ENCODE assay signal across 18 cellular contexts in genomic region chr15:93063292-93063671, GRCh38. TPM values are rescaled to one million over a fixed set of nuclear protein-coding genes. Genes with fewer than 3 reads are reported as not detected.
A peak's percentile ranks its signal among the peaks of the same experiment; 100 is the strongest.
DNase-seq lines count a peak whose midpoint lies in the region; ATAC-seq and TF ChIP-seq lines count a peak whose summit lies in the region.
"Had no signal": no experiment of that assay in that cellular context is flagged by ENCODE, and none has a peak within 500 bp of the region (broad histone marks: within the 10 kb centered on the region; RNA-seq: fewer than 3 reads in every experiment).

No MANE protein-coding gene starts in this region.

- no peak overlapping the region for H2AK5ac ChIP-seq in trophoblast cell (ENCODE audit: low read length)

- no peak for TF ChIP-seq CTCF in RWPE1 (conservative IDR thresholded peaks at IDR 0.05; ENCODE audit: low read depth)
- no peak for TF ChIP-seq CTCF in tibial artery (IDR thresholded peaks at IDR 0.05)
- no peak for TF ChIP-seq CTCF in colonic mucosa (IDR thresholded peaks at IDR 0.05)
- TF ChIP-seq CTCF in mesothelial cell of epicardium (IDR thresholded peaks at IDR 0.05; ENCODE audit: unreplicated experiment): no peak

- H3K14ac ChIP-seq in trophoblast cell (ENCODE audit: low read length): no peak overlapping the region

- no peak overlapping the region for H4K12ac ChIP-seq in trophoblast cell (ENCODE audit: low read depth, low read length)

- H4K20me1 ChIP-seq in BLaER1: peaks cover 100% of the 10 kb centered on the region

- H3K4ac ChIP-seq in trophoblast cell (ENCODE audit: low read depth, low read length): no peak overlapping the region

- H2AFZ ChIP-seq in trophoblast cell (ENCODE audit: insufficient read depth, low read length, poor library complexity): no peak overlapping the region

- POLR2A ChIA-PET in RWPE1 (lab: Yijun Ruan, JAX; ENCODE audit: low non-redundant PET): no interaction called here

- DNase-seq in RWPE1 (ENCODE audit: low spot score): peak; percentile 41
- DNase-seq in trophoblast cell: peak; percentile 94 to 98
- no peak for DNase-seq in tibial artery
- no peak for DNase-seq in colonic mucosa
- DNase-seq in mesothelial cell of epicardium (ENCODE audit: low spot score in 2 of 2, unreplicated experiment in 2 of 2): no peak
- DNase-seq: activated B cell treated with CpG ODN at 0.5 μM for 24 hours; activated effector memory CD4-positive, alpha-beta T cell treated with Interleukin-2 at 50 U/mL for 16 hours; effector CD4-positive, alpha-beta T cell; GDM1; KBM-7; NCI-H446 had no signal

- H3K27me3 ChIP-seq in BLaER1: no peaks in the 10 kb centered on the region
- no peaks in the 10 kb centered on the region for H3K27me3 ChIP-seq in trophoblast cell (ENCODE audit: insufficient read depth, low read length)
- no peaks in the 10 kb centered on the region for H3K27me3 ChIP-seq in tibial artery
- H3K27me3 ChIP-seq in colonic mucosa: no peaks in the 10 kb centered on the region

- H3K9me3 ChIP-seq in BLaER1: no peaks in the 10 kb centered on the region
- H3K9me3 ChIP-seq in trophoblast cell (ENCODE audit: insufficient read depth, low read depth, low read length): no peaks in the 10 kb centered on the region
- no peaks in the 10 kb centered on the region for H3K9me3 ChIP-seq in tibial artery
- H3K9me3 ChIP-seq in colonic mucosa: no peaks in the 10 kb centered on the region
- H3K9me3 ChIP-seq: A549, spleen had no signal

- ATAC-seq in esophagus mucosa: peak; percentile 78
- ATAC-seq in HG03159 (IDR thresholded peaks at IDR 0.05; ENCODE audit: unreplicated experiment): no peak

- H3K9me3 Mint-ChIP-seq in mesothelial cell of epicardium: no peaks in the 10 kb centered on the region
- H3K9me3 Mint-ChIP-seq: activated B cell treated with CpG ODN at 0.5 μM for 24 hours; stimulated activated naive CD8-positive, alpha-beta T cell treated with anti-CD3 and anti-CD28 coated beads, Interleukin-15, Interleukin-2, amounts not matched to agents 100 ng/mL and 50 ng/mL, for 24 hours had no signal

- no peak overlapping the region for H2BK5ac ChIP-seq in trophoblast cell (ENCODE audit: low read depth, low read length, poor library complexity)

- no peak overlapping the region for H2BK12ac ChIP-seq in trophoblast cell (ENCODE audit: low read length)

- no peaks in the 10 kb centered on the region for H3K27me3 Mint-ChIP-seq in mesothelial cell of epicardium (ENCODE audit: low read depth)

- no peaks in the 10 kb centered on the region for H3K79me1 ChIP-seq in trophoblast cell (ENCODE audit: low read length)

- H3K9ac ChIP-seq in BLaER1: peak overlapping the region; percentile 38
- no peak overlapping the region for H3K9ac ChIP-seq in trophoblast cell (ENCODE audit: low read length)
- H3K9ac ChIP-seq in colonic mucosa (ENCODE audit: low read depth in 2 of 2, low read length in 2 of 2): no peak overlapping the region

- H3K18ac ChIP-seq in trophoblast cell (ENCODE audit: low read length): no peak overlapping the region

- intact Hi-C loops in tibial artery (cut with DNase I; ENCODE audit: low total_unique reads): no loop called here
- intact Hi-C loops in colonic mucosa (cut with DNase I): no loop called here

- H3K4me1 Mint-ChIP-seq in mesothelial cell of epicardium: peaks cover 51% of the 10 kb centered on the region
- H3K4me1 Mint-ChIP-seq: activated B cell treated with CpG ODN at 0.5 μM for 24 hours had no signal

- H3K4me2 ChIP-seq in BLaER1: peak overlapping the region; percentile 73
- no peak overlapping the region for H3K4me2 ChIP-seq in trophoblast cell (ENCODE audit: low read length)
- H3K4me2 ChIP-seq: A549 had no signal

- CTCF ChIA-PET in RWPE1 (lab: Yijun Ruan, JAX): no interaction called here

- H3K4me1 ChIP-seq in BLaER1 (peaks cover 79% of the 10 kb centered on the region), trophoblast cell (ENCODE audit: control insufficient read depth in 1 of 2, insufficient read depth in 2 of 2, low read length in 2 of 2) (peaks cover 2 to 6% of the 10 kb centered on the region in 2 experiments), tibial artery (peaks cover 0 to 72% (median 49%) of the 10 kb centered on the region in 4 donors), colonic mucosa (no peaks in the 10 kb centered on the region)
- H3K4me1 ChIP-seq: A549 had no signal

- H4K91ac ChIP-seq in trophoblast cell (ENCODE audit: low read depth, low read length): no peak overlapping the region

- WGBS in trophoblast cell (ENCODE audit: extremely low coverage, insufficient coverage, insufficient read length): no CpG with 5 or more reads among the region's 7 CpGs

- peaks cover 10% of the 10 kb centered on the region for H3K36me3 Mint-ChIP-seq in mesothelial cell of epicardium

- no peaks in the 10 kb centered on the region for H3K79me2 ChIP-seq in trophoblast cell (ENCODE audit: control insufficient read depth, insufficient read depth, low read length, poor library complexity)

- H4K8ac ChIP-seq in trophoblast cell (ENCODE audit: low read depth, low read length): no peak overlapping the region

- peak overlapping the region; percentile 59; the same call in 1 of the 2 replicates for H3K27ac ChIP-seq in BLaER1
- no peak overlapping the region for H3K27ac ChIP-seq in RWPE1
- no peak overlapping the region for H3K27ac ChIP-seq in trophoblast cell (ENCODE audit: low read depth, low read length)
- H3K27ac ChIP-seq in tibial artery: peak overlapping the region in 1 of 2 donors; percentile 34
- no peak overlapping the region for H3K27ac ChIP-seq in colonic mucosa
- H3K27ac ChIP-seq: A549, spleen had no signal

- H3K23ac ChIP-seq in trophoblast cell (ENCODE audit: low read length): no peak overlapping the region

- H3K4me3 Mint-ChIP-seq in mesothelial cell of epicardium: no peak overlapping the region
- H3K4me3 Mint-ChIP-seq: activated B cell treated with CpG ODN at 0.5 μM for 24 hours; stimulated activated naive CD8-positive, alpha-beta T cell treated with anti-CD3 and anti-CD28 coated beads, Interleukin-15, Interleukin-2, amounts not matched to agents 100 ng/mL and 50 ng/mL, for 24 hours had no signal

- 0 out of 2 replicates have a peak overlapping the region, but pooled peaks have one; percentile 11 for H3K4me3 ChIP-seq in BLaER1
- H3K4me3 ChIP-seq in trophoblast cell (ENCODE audit: low read depth, low read length): no peak overlapping the region
- no peak overlapping the region for H3K4me3 ChIP-seq in tibial artery
- no peak overlapping the region for H3K4me3 ChIP-seq in colonic mucosa
- H3K4me3 ChIP-seq: A549, spleen had no signal

- H3K27ac Mint-ChIP-seq in mesothelial cell of epicardium: no peak overlapping the region
- H3K27ac Mint-ChIP-seq: activated B cell treated with CpG ODN at 0.5 μM for 24 hours; stimulated activated naive CD8-positive, alpha-beta T cell treated with anti-CD3 and anti-CD28 coated beads, Interleukin-15, Interleukin-2, amounts not matched to agents 100 ng/mL and 50 ng/mL, for 24 hours had no signal

- H3K36me3 ChIP-seq in BLaER1 (peaks cover 81% of the 10 kb centered on the region), trophoblast cell (ENCODE audit: control insufficient read depth in 1 of 2, insufficient read depth in 2 of 2, low read length in 2 of 2) (no peaks in the 10 kb centered on the region), tibial artery (peaks cover 0 to 8% (median 6%) of the 10 kb centered on the region in 3 donors), colonic mucosa (no peaks in the 10 kb centered on the region)
- H3K36me3 ChIP-seq: spleen had no signal

- no peak overlapping the region for H2BK120ac ChIP-seq in trophoblast cell (ENCODE audit: insufficient read depth, low read length, poor library complexity)

RNA-seq across cellular contexts. Expression of gene RGMA, which starts 25.7 kb away (rescaled TPM):
- total RNA-seq in esophagus mucosa (40.5 TPM), colonic mucosa (10 to 100 TPM in 1 of 2 donors, 1 to 10 TPM in 1; 4.2 to 12.4 TPM), mesothelial cell of epicardium (23.6 to 26.1 TPM (median 24.3 TPM) in 3 replicates)
- 0.33 and 0.40 TPM in 2 replicates for polyA plus RNA-seq in trophoblast cell (2013)
- total RNA-seq: activated B cell treated with CpG ODN at 0.5 μM for 24 hours, OCI-LY7 had no signal

Comparison
In these comparisons a context has a peak if more than half of its experiments do, and no peak if none do; other contexts are left out.
1. DNase-seq: peak in RWPE1 (single experiment) and trophoblast cell (2 of 2); none in tibial artery (0 of 2), colonic mucosa (single experiment) and mesothelial cell of epicardium (0 of 2).